Comparison of ENCODE assay signal across 9 cellular contexts in genomic region chr7:118352854-118353453, GRCh38.
A peak's percentile ranks its signal among the peaks of the same experiment; 100 is the strongest.
DNase-seq lines count a peak whose midpoint lies in the region; ATAC-seq, FAIRE-seq and TF ChIP-seq lines count a peak whose summit lies in the region.
"Had no signal": no experiment of that assay in that cellular context is flagged by ENCODE, and none has a peak within 500 bp of the region (broad histone marks: within the 10 kb centered on the region; RNA-seq: fewer than 3 reads in every experiment).

No MANE protein-coding gene starts in this region.

- H3K9me1 ChIP-seq in keratinocyte (ENCODE audit: control insufficient read depth, extremely low read depth, insufficient read depth, low read length) = no peaks in the 10 kb centered on the region

- no peaks in the 10 kb centered on the region for H3K4me1 ChIP-seq in keratinocyte (ENCODE audit: control insufficient read depth, extremely low read depth, insufficient read depth, low read length)
- no peaks in the 10 kb centered on the region for H3K4me1 ChIP-seq in thyroid gland

- H2AFZ ChIP-seq in keratinocyte (ENCODE audit: control insufficient read depth, low read length) = no peak overlapping the region

- intact Hi-C loops in thyroid gland (cut with DNase I) = no loop called here

- no peak overlapping the region for H3K27ac Mint-ChIP-seq in T-helper 17 cell
- H3K27ac Mint-ChIP-seq: activated naive CD8-positive, alpha-beta T cell treated with anti-CD3 and anti-CD28 coated beads, Interleukin-2, amount 10 ng/mL, durations not matched to agents 7 days and 5 days had no signal

- TF ChIP-seq EP300 in Ishikawa (IDR thresholded peaks at IDR 0.05; ENCODE audit: borderline replicate concordance) = no peak

- no peak for ATAC-seq in T-helper 17 cell

- no peak overlapping the region for H3K27ac ChIP-seq in RWPE1
- no peak overlapping the region for H3K27ac ChIP-seq in keratinocyte (ENCODE audit: control insufficient read depth, insufficient read depth, low read length)
- H3K27ac ChIP-seq in thyroid gland = no peak overlapping the region

- no peak for TF ChIP-seq POLR2A in GM12892 (IDR thresholded peaks at IDR 0.05; ENCODE audit: low read depth, low read length)
- no peak for TF ChIP-seq POLR2A in thyroid gland (IDR thresholded peaks at IDR 0.05)

- dilution Hi-C loops in keratinocyte (cut with MboI; ENCODE audit: extremely low pct_ligation_motif_present, low sequenced_read_pairs) = no loop called here

- POLR2A ChIA-PET in RWPE1 (lab: Yijun Ruan, JAX; ENCODE audit: low non-redundant PET) = no interaction called here

- H4K20me1 ChIP-seq in keratinocyte (ENCODE audit: control insufficient read depth, extremely low read depth, insufficient read depth, low read length) = no peaks in the 10 kb centered on the region

- TF ChIP-seq RAD21 in Ishikawa (IDR thresholded peaks at IDR 0.05; ENCODE audit: low read depth) = peak; percentile 39

- CTCF ChIA-PET in RWPE1 (lab: Yijun Ruan, JAX) = no interaction called here

- no peak overlapping the region for H3K4me2 ChIP-seq in keratinocyte (ENCODE audit: control insufficient read depth, extremely low read depth, insufficient read depth, low read depth, low read length)

- H3K36me3 Mint-ChIP-seq in T-helper 17 cell (ENCODE audit: low read depth) = no peaks in the 10 kb centered on the region
- H3K36me3 Mint-ChIP-seq: activated naive CD8-positive, alpha-beta T cell treated with anti-CD3 and anti-CD28 coated beads, Interleukin-2, amount 10 ng/mL, durations not matched to agents 7 days and 5 days had no signal

- no peaks in the 10 kb centered on the region for H3K4me1 Mint-ChIP-seq in T-helper 17 cell
- H3K4me1 Mint-ChIP-seq: activated naive CD8-positive, alpha-beta T cell treated with anti-CD3 and anti-CD28 coated beads, Interleukin-2, amount 10 ng/mL, durations not matched to agents 7 days and 5 days had no signal

- H3K27me3 ChIP-seq in keratinocyte (ENCODE audit: control insufficient read depth, extremely low read depth, insufficient read depth, low read length) (no peaks in the 10 kb centered on the region), thyroid gland (no peaks in the 10 kb centered on the region)

- peaks cover 8% of the 10 kb centered on the region for H3K27me3 Mint-ChIP-seq in T-helper 17 cell

- H3K4me3 ChIP-seq in keratinocyte (ENCODE audit: control insufficient read depth in 2 of 3, extremely low read depth in 1 of 3, insufficient read depth in 2 of 3, low read depth in 1 of 3, low read length in 3 of 3) = no peak overlapping the region
- no peak overlapping the region for H3K4me3 ChIP-seq in thyroid gland (replicated peaks in 1 of 3)

- H3K9me3 ChIP-seq in keratinocyte (ENCODE audit: control insufficient read depth, low read depth, low read length) (no peaks in the 10 kb centered on the region), thyroid gland (no peaks in the 10 kb centered on the region), T-helper 17 cell (ENCODE audit: control insufficient read depth, low read length, poor library complexity, severe bottlenecking) (peaks cover 5% of the 10 kb centered on the region)

- no peak overlapping the region for H3K9ac ChIP-seq in keratinocyte (ENCODE audit: control insufficient read depth, extremely low read depth, insufficient read depth, low read length)

- H3K36me3 ChIP-seq in keratinocyte (ENCODE audit: control insufficient read depth in 2 of 2, extremely low read depth in 1 of 2, insufficient read depth in 2 of 2, low read length in 2 of 2) = no peaks in the 10 kb centered on the region
- no peaks in the 10 kb centered on the region for H3K36me3 ChIP-seq in thyroid gland

- no peaks in the 10 kb centered on the region for H3K79me2 ChIP-seq in keratinocyte (ENCODE audit: control insufficient read depth, insufficient read depth, low read length)

- WGBS in thyroid gland, 2 donors = 69 to 75% methylated on average over 3 of the region's 3 CpGs

- H3K4me3 Mint-ChIP-seq in T-helper 17 cell = no peak overlapping the region
- H3K4me3 Mint-ChIP-seq: activated naive CD8-positive, alpha-beta T cell treated with anti-CD3 and anti-CD28 coated beads, Interleukin-2, amount 10 ng/mL, durations not matched to agents 7 days and 5 days had no signal

- TF ChIP-seq CTCF in GM10266 (IDR thresholded peaks at IDR 0.05; ENCODE audit: control insufficient read depth, insufficient read depth, low read depth, missing control alignments) (peak; percentile 40), RWPE1 (conservative IDR thresholded peaks at IDR 0.05; ENCODE audit: low read depth) (peak; percentile 21; the same call in 1 of the 2 replicates), keratinocyte (optimal IDR thresholded peaks at IDR 0.05 in 1 of 3, IDR thresholded peaks at IDR 0.05 in 1 of 3, conservative IDR thresholded peaks at IDR 0.05 in 1 of 3; ENCODE audit: extremely low read depth in 1 of 3, insufficient read depth in 2 of 3, low read length in 3 of 3) (peak in 2 of 3 experiments; percentile 25 to 26), thyroid gland (IDR thresholded peaks at IDR 0.05) (no peak)

- DNase-seq in GM10266 (ENCODE audit: extremely low spot score) = no peak
- DNase-seq in RWPE1 (ENCODE audit: low spot score) = no peak
- no peak for DNase-seq in keratinocyte (ENCODE audit: low read depth, low spot score)
- no peak for DNase-seq in GM12892 (ENCODE audit: insufficient read length)
- no peak for DNase-seq in thyroid gland
- no peak for DNase-seq in T-helper 17 cell
- DNase-seq in stimulated activated CD4-positive, alpha-beta T cell treated with anti-CD3 and anti-CD28 coated beads, Interleukin-4, amount 100 ng/mL, for 4 hours = no peak
- DNase-seq: activated naive CD8-positive, alpha-beta T cell treated with anti-CD3 and anti-CD28 coated beads, Interleukin-2, amount 10 ng/mL, durations not matched to agents 7 days and 5 days had no signal

- FAIRE-seq in keratinocyte (lab: Jason Lieb, UNC) (no peak), GM12892 (lab: Jason Lieb, UNC) (no peak)

TF ChIP-seq in Ishikawa, 13 proteins besides CTCF, POLR2A, EP300 and RAD21:
- TF ChIP-seq NFIC (IDR thresholded peaks at IDR 0.05) (no peak), CEBPB (IDR thresholded peaks at IDR 0.05) (no peak), FOXM1 (IDR thresholded peaks at IDR 0.05; ENCODE audit: borderline replicate concordance, low read depth) (no peak), REST (IDR thresholded peaks at IDR 0.05; ENCODE audit: low read depth) (no peak), EGR1 (IDR thresholded peaks at IDR 0.05) (no peak), YY1 (IDR thresholded peaks at IDR 0.05; ENCODE audit: low read depth) (no peak), CREB1 (IDR thresholded peaks at IDR 0.05; ENCODE audit: low read depth) (no peak), ZBTB7A (IDR thresholded peaks at IDR 0.05; ENCODE audit: low read depth) (no peak), TAF1 (IDR thresholded peaks at IDR 0.05; ENCODE audit: low read depth) (no peak), TCF12 (IDR thresholded peaks at IDR 0.05; ENCODE audit: low read depth) (no peak), MAX (IDR thresholded peaks at IDR 0.05) (no peak), TEAD4 (IDR thresholded peaks at IDR 0.05) (no peak), USF1 (IDR thresholded peaks at IDR 0.05) (no peak)

Comparison
In these comparisons a context has a peak if more than half of its experiments do, and no peak if none do; other contexts are left out.
1. CTCF ChIP-seq: peak in GM10266 (single experiment), RWPE1 (single experiment) and keratinocyte (2 of 3); none in thyroid gland (0 of 6).